In the genomic region with DNA sequence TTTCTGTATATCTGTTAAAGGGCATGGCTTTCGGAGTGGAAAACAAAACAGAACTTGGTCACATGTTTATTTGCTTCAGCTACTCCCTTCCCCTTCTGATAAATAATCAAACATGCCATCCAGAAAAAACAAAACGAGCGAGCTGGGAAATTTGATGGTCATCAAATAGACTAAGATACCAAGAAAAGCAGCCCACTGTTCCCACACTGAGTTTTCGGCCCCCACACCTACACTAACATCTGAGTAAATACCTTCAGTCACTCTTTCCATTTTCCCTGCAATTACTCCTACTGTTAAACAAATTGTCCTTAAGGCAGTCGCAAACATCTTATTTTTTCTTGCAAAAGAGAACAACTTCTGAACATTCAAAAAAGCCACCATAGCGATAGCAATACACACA, we compare ENCODE assay signal across 8 cellular contexts.
DNase-seq lines count a peak whose midpoint lies in the region; ATAC-seq and TF ChIP-seq lines count a peak whose summit lies in the region.

No MANE protein-coding gene starts in this region.

- H3K27ac Mint-ChIP-seq in GM23338 (peak overlapping the region; percentile 18; the same call in 1 of the 2 replicates), endodermal cell (no peak overlapping the region)

- H3K9ac ChIP-seq in endodermal cell (ENCODE audit: extremely low read depth, low read length, poor library complexity, severe bottlenecking): no peak overlapping the region

- H3K36me3 ChIP-seq in GM23338 (ENCODE audit: insufficient read depth): no peaks in the 10 kb centered on the region
- no peaks in the 10 kb centered on the region for H3K36me3 ChIP-seq in endodermal cell (ENCODE audit: control insufficient read depth, insufficient read depth, low read length)

- no peak for ATAC-seq in GM23338
- ATAC-seq in HG03442 (IDR thresholded peaks at IDR 0.05; ENCODE audit: unreplicated experiment): no peak
- no peak for ATAC-seq in GM21576 (IDR thresholded peaks at IDR 0.05; ENCODE audit: unreplicated experiment)

- WGBS in endodermal cell (ENCODE audit: insufficient coverage in 1 of 2, insufficient read length in 1 of 2), 2 experiments: 70 to 71% methylated on average over 3 to 6 of the region's 6 CpGs

- H3K9me3 ChIP-seq in endodermal cell (ENCODE audit: control insufficient read depth, low read length): no peaks in the 10 kb centered on the region

- peaks cover 69% of the 10 kb centered on the region for H3K4me1 Mint-ChIP-seq in GM23338
- H3K4me1 Mint-ChIP-seq in endodermal cell: peaks cover 64% of the 10 kb centered on the region

- no peaks in the 10 kb centered on the region for H3K27me3 ChIP-seq in GM23338 (ENCODE audit: insufficient read depth)
- H3K27me3 ChIP-seq in endodermal cell (ENCODE audit: control insufficient read depth, insufficient read depth, low read length, poor library complexity, severe bottlenecking): no peaks in the 10 kb centered on the region

- DNase-seq in GM23338 (ENCODE audit: low spot score): no peak
- peak; percentile 49 for DNase-seq in fibroblast of mammary gland (ENCODE audit: low read depth)
- no peak for DNase-seq in skeletal muscle cell (ENCODE audit: low read depth)
- DNase-seq in ACHN: no peak
- no peak for DNase-seq in endodermal cell

- no peak for TF ChIP-seq CTCF in GM23338 (conservative IDR thresholded peaks at IDR 0.05; ENCODE audit: low read depth in 2 of 2)
- no peak for TF ChIP-seq CTCF in WI38 (IDR thresholded peaks at IDR 0.05; ENCODE audit: low read depth, low read length)
- no peak for TF ChIP-seq CTCF in fibroblast of mammary gland (conservative IDR thresholded peaks at IDR 0.05; ENCODE audit: control insufficient read depth, insufficient read depth, low read depth, low read length)
- no peak for TF ChIP-seq CTCF in endodermal cell (conservative IDR thresholded peaks at IDR 0.05)

- H2AFZ ChIP-seq in GM23338: no peak overlapping the region

- in situ Hi-C loops in ACHN (cut with HindIII; ENCODE audit: low pct_ligation_motif_present, low pct_unique_long_range_greater_than_20kb, low sequenced_read_pairs): no loop called here

- peaks cover 4% of the 10 kb centered on the region; the same call in 1 of the 2 replicates for H3F3A ChIP-seq in GM23338 (replicated peaks; ENCODE audit: low read depth)

- H3K27me3 Mint-ChIP-seq in GM23338 (ENCODE audit: insufficient read depth, low read depth, poor library complexity) (peaks cover 4% of the 10 kb centered on the region), endodermal cell (ENCODE audit: insufficient read depth) (no peaks in the 10 kb centered on the region)

- H3K36me3 Mint-ChIP-seq in GM23338 (ENCODE audit: low read depth): no peaks in the 10 kb centered on the region
- no peaks in the 10 kb centered on the region for H3K36me3 Mint-ChIP-seq in endodermal cell (ENCODE audit: low read depth)

- H3K4me2 ChIP-seq in GM23338: peak overlapping the region; percentile 68

- no peaks in the 10 kb centered on the region for H3K9me2 ChIP-seq in GM23338 (ENCODE audit: insufficient read depth)

- no peaks in the 10 kb centered on the region for H3K9me3 Mint-ChIP-seq in GM23338
- no peaks in the 10 kb centered on the region for H3K9me3 Mint-ChIP-seq in endodermal cell

- no peaks in the 10 kb centered on the region for H4K20me1 ChIP-seq in GM23338 (replicated peaks; ENCODE audit: insufficient read depth)

- H3K4me3 Mint-ChIP-seq in GM23338: peak overlapping the region; percentile 63; the same call in 1 of the 3 replicates
- H3K4me3 Mint-ChIP-seq in endodermal cell: no peak overlapping the region

- H3K4me1 ChIP-seq in GM23338 (ENCODE audit: insufficient read depth) (peaks cover 72% of the 10 kb centered on the region), endodermal cell (ENCODE audit: control insufficient read depth, insufficient read depth, low read length) (peaks cover 16% of the 10 kb centered on the region)

- 0 out of 2 replicates have a peak, but pooled peaks cover 6% of the 10 kb centered on the region for H3K79me2 ChIP-seq in GM23338 (replicated peaks; ENCODE audit: insufficient read depth)

- H3K4me3 ChIP-seq in GM23338: no peak overlapping the region; the same call in 1 of the 2 replicates
- peak overlapping the region; percentile 57 for H3K4me3 ChIP-seq in WI38 (ENCODE audit: low read depth, low read length)
- H3K4me3 ChIP-seq in fibroblast of mammary gland (ENCODE audit: control insufficient read depth, low read depth, low read length): peak overlapping the region; percentile 81
- peak overlapping the region; percentile 57 for H3K4me3 ChIP-seq in skeletal muscle cell (ENCODE audit: low read depth, low read length)
- H3K4me3 ChIP-seq in endodermal cell (ENCODE audit: low read length): no peak overlapping the region

- H3K27ac ChIP-seq in GM23338 (ENCODE audit: low read depth): peak overlapping the region; percentile 88; the same call in 1 of the 2 replicates
- no peak overlapping the region for H3K27ac ChIP-seq in endodermal cell (ENCODE audit: low read depth, low read length)

TF ChIP-seq in GM23338, 12 proteins besides CTCF, POLR2A, EP300 and RAD21:
- TF ChIP-seq JUNB (IDR thresholded peaks at IDR 0.05; ENCODE audit: unreplicated experiment) (no peak), EZH2 (IDR thresholded peaks at IDR 0.05; ENCODE audit: low read depth, unreplicated experiment) (no peak), ZNF114 (CRISPR knock-in tag; IDR thresholded peaks at IDR 0.05) (no peak), EZH2phosphoT487 (IDR thresholded peaks at IDR 0.05; ENCODE audit: unreplicated experiment) (no peak), POLR2AphosphoS5 (IDR thresholded peaks at IDR 0.05; ENCODE audit: low read depth) (no peak)
- TF ChIP-seq, protein P1, sequence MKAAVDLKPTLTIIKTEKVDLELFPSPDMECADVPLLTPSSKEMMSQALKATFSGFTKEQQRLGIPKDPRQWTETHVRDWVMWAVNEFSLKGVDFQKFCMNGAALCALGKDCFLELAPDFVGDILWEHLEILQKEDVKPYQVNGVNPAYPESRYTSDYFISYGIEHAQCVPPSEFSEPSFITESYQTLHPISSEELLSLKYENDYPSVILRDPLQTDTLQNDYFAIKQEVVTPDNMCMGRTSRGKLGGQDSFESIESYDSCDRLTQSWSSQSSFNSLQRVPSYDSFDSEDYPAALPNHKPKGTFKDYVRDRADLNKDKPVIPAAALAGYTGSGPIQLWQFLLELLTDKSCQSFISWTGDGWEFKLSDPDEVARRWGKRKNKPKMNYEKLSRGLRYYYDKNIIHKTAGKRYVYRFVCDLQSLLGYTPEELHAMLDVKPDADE (IDR thresholded peaks at IDR 0.05): no peak

Comparison
In these comparisons a context has a peak if more than half of its experiments do, and no peak if none do; other contexts are left out.
1. H3K4me3 ChIP-seq: peak in WI38 (single experiment), fibroblast of mammary gland (single experiment) and skeletal muscle cell (single experiment); none in GM23338 (single experiment) and endodermal cell (single experiment).